1 cellular context compared by ENCODE assay signal in genomic region chr17:43028221-43028861, GRCh38.
TF ChIP-seq lines count a peak whose summit lies in the region.

No MANE protein-coding gene starts in this region.

TF ChIP-seq in HepG2, 621 proteins besides CTCF, POLR2A, EP300 and RAD21 (continued from another document):
- TF ChIP-seq HIC2 (CRISPR knock-in tag; IDR thresholded peaks at IDR 0.05; ENCODE audit: low read depth): no peak
- TF ChIP-seq GATAD1 (CRISPR knock-in tag; IDR thresholded peaks at IDR 0.05): 0 out of 2 replicates have a peak, but pooled peaks have one; percentile 10
- TF ChIP-seq ZIK1 (CRISPR knock-in tag; IDR thresholded peaks at IDR 0.05; ENCODE audit: borderline replicate concordance, low read depth): 0 out of 2 replicates have a peak, but pooled peaks have one; percentile 18
